Comparison of ENCODE assay signal across 1 cellular context in genomic region chr5:60972225-60972624, GRCh38.
TF ChIP-seq lines count a peak whose summit lies in the region.

No MANE protein-coding gene starts in this region.

TF ChIP-seq in GM12878, 131 proteins besides CTCF, POLR2A, EP300 and RAD21 (continued from another document):
- no peak for TF ChIP-seq SKIL (IDR thresholded peaks at IDR 0.05; ENCODE audit: low read depth, poor library complexity, severe bottlenecking)
